In the genomic region with DNA sequence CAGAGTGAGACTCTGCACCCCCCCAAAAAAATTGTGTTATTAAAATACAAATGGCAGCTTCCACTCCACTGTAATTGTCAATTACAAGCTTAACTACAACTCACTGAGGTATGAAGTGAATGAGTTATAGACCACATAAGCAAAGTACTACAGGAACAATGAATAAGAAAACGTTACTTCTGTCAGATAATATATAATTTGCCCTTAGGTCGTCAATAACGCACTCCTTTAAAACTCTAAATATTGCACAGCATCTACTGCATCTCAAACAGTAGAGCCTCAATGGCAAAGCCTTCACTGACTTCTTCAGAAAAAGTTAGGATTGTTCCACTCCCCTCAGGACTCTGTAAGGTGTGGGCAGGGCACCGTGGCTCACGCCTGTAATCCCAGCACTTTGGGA, we compare ENCODE assay signal across 24 cellular contexts.
"Had no signal": no experiment of that assay in that cellular context is flagged by ENCODE, and none has a peak within 500 bp of the region (broad histone marks: within the 10 kb centered on the region; RNA-seq: fewer than 3 reads in every experiment).

No MANE protein-coding gene starts in this region.

- DNase-seq: hippocampal formation; kidney glomerular epithelial cell; left cardiac atrium; lower lobe of right lung; mammary epithelial cell; mesenchymal stem cell; naive thymus-derived CD8-positive, alpha-beta T cell; nephron progenitor cell; ovary; stimulated activated CD4-positive, alpha-beta T cell treated with anti-CD3 and anti-CD28 coated beads, Interleukin-12 subunit alpha, Interleukin-12 subunit beta, amount 100 ng/mL, for 4 hours; stimulated activated CD4-positive, alpha-beta T cell treated with anti-CD3 and anti-CD28 coated beads, Interleukin-4, amount 100 ng/mL, for 24 hours; stimulated activated naive CD4-positive, alpha-beta T cell treated with Interleukin-2 at 50 U/mL for 16 hours; stimulated activated naive CD8-positive, alpha-beta T cell treated with anti-CD3 and anti-CD28 coated beads, Interleukin-15, amount 100 ng/mL, for 72 hours; substantia nigra; uterus had no signal

- H3K9me3 Mint-ChIP-seq: naive thymus-derived CD8-positive, alpha-beta T cell; nephron progenitor cell; stimulated activated effector memory CD8-positive, alpha-beta T cell treated with anti-CD3 and anti-CD28 coated beads, Interleukin-12 subunit alpha, Interleukin-12 subunit beta, amount 100 ng/mL, for 72 hours; stimulated activated naive CD8-positive, alpha-beta T cell treated with anti-CD3 and anti-CD28 coated beads, Interleukin-15, amount 100 ng/mL, for 72 hours; type B pancreatic cell had no signal

- H3K4me1 ChIP-seq: uterus had no signal

- H3K9me3 ChIP-seq: lower lobe of right lung, ovary, right atrium auricular region, tibial nerve, uterus had no signal

- H3K27me3 Mint-ChIP-seq: naive thymus-derived CD8-positive, alpha-beta T cell; stimulated activated naive CD8-positive, alpha-beta T cell treated with anti-CD3 and anti-CD28 coated beads, Interleukin-15, amount 100 ng/mL, for 72 hours had no signal

- H3K27ac Mint-ChIP-seq: nephron progenitor cell; progenitor cell of endocrine pancreas; stimulated activated effector memory CD8-positive, alpha-beta T cell treated with anti-CD3 and anti-CD28 coated beads, Interleukin-12 subunit alpha, Interleukin-12 subunit beta, amount 100 ng/mL, for 72 hours; stimulated activated naive CD8-positive, alpha-beta T cell treated with anti-CD3 and anti-CD28 coated beads, Interleukin-15, amount 100 ng/mL, for 72 hours; type B pancreatic cell had no signal

- H3K4me3 Mint-ChIP-seq: nephron progenitor cell; stimulated activated effector memory CD8-positive, alpha-beta T cell treated with anti-CD3 and anti-CD28 coated beads, Interleukin-12 subunit alpha, Interleukin-12 subunit beta, amount 100 ng/mL, for 72 hours; stimulated activated naive CD8-positive, alpha-beta T cell treated with anti-CD3 and anti-CD28 coated beads, Interleukin-15, amount 100 ng/mL, for 72 hours; type B pancreatic cell had no signal

- H3K4me3 ChIP-seq: lower lobe of right lung, ovary, right atrium auricular region, skin epidermis, tibial nerve, uterus had no signal

- H3K27ac ChIP-seq: lower lobe of right lung, ovary, right atrium auricular region, skin epidermis, tibial nerve, uterus had no signal

- FAIRE-seq: keratinocyte had no signal

- H3K27me3 ChIP-seq: ovary, right atrium auricular region, tibial nerve, uterus had no signal

- ATAC-seq: left cardiac atrium; left lobe of liver; lower lobe of right lung; naive thymus-derived CD8-positive, alpha-beta T cell; sciatic nerve; stimulated activated effector memory CD8-positive, alpha-beta T cell treated with anti-CD3 and anti-CD28 coated beads, Interleukin-12 subunit alpha, Interleukin-12 subunit beta, amount 100 ng/mL, for 72 hours; stimulated activated naive CD8-positive, alpha-beta T cell treated with anti-CD3 and anti-CD28 coated beads, Interleukin-15, amount 100 ng/mL, for 72 hours had no signal

- H3K36me3 ChIP-seq: lower lobe of right lung, ovary, right atrium auricular region, tibial nerve, uterus had no signal
